Comparison of ENCODE assay signal across 21 cellular contexts in the genomic region with DNA sequence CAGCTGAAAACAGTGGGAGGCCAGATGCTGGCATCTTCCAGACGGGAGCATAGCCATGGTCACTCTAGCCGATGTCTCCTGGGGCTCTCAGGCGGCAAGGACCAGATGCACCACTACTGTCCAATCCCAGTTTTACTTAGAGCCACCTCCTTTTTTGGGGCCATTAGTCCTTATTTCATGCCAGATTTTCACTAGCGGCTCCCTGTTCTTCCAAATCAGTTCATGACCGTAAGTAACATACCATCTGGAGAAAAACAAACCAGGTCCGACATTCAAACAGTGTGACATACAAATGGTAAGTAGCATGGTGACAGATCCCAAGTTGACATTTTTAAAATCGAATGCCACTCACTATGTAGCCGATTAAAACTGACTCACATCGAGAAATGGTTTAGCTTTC.
"Had no signal": no experiment of that assay in that cellular context is flagged by ENCODE, and none has a peak within 500 bp of the region (broad histone marks: within the 10 kb centered on the region; RNA-seq: fewer than 3 reads in every experiment).

No MANE protein-coding gene starts in this region.

- DNase-seq: islet precursor cell; left ventricle myocardium inferior; mesendoderm; naive B cell; natural killer cell; nephron progenitor cell; occipital lobe; ovary; retina; right cardiac atrium; stimulated activated CD4-positive, alpha-beta T cell treated with anti-CD3 and anti-CD28 coated beads, Interleukin-12 subunit alpha, Interleukin-12 subunit beta, amount 100 ng/mL, for 4 hours; stimulated activated CD4-positive, alpha-beta T cell treated with anti-CD3 and anti-CD28 coated beads, Interleukin-15, amount 100 ng/mL, for 24 hours; stimulated activated CD4-positive, alpha-beta T cell treated with anti-CD3 and anti-CD28 coated beads, Interleukin-2, amount 100 ng/mL, for 24 hours; stimulated activated CD4-positive, alpha-beta T cell treated with anti-CD3 and anti-CD28 coated beads, Interleukin-4, amount 100 ng/mL, for 1 hour; stimulated activated naive B cell treated with anti-CD40 and anti-IgM and Interleukin-4, amounts not matched to agents 10 μg/mL and 1 μg/mL and 100 μg/mL, for 72 hours; tibial artery; trophoblast cell; upper lobe of right lung had no signal

- H3K27me3 Mint-ChIP-seq: naive B cell; stimulated activated naive B cell treated with anti-CD40 and anti-IgM and Interleukin-4, amounts not matched to agents 10 μg/mL and 1 μg/mL and 100 μg/mL, for 72 hours; stimulated activated naive CD8-positive, alpha-beta T cell treated with anti-CD3 and anti-CD28 coated beads, Interleukin-15, Interleukin-2, amounts not matched to agents 100 ng/mL and 50 ng/mL, for 24 hours had no signal

- H3K9me3 Mint-ChIP-seq: mesothelial cell of epicardium; naive B cell; natural killer cell; nephron progenitor cell; neural progenitor cell; stimulated activated naive B cell treated with anti-CD40 and anti-IgM and Interleukin-4, amounts not matched to agents 10 μg/mL and 1 μg/mL and 100 μg/mL, for 72 hours; stimulated activated naive CD8-positive, alpha-beta T cell treated with anti-CD3 and anti-CD28 coated beads, Interleukin-15, Interleukin-2, amounts not matched to agents 100 ng/mL and 50 ng/mL, for 24 hours had no signal

- H3K4me3 Mint-ChIP-seq: mesothelial cell of epicardium; naive B cell; natural killer cell; nephron progenitor cell; neural progenitor cell; stimulated activated naive B cell treated with anti-CD40 and anti-IgM and Interleukin-4, amounts not matched to agents 10 μg/mL and 1 μg/mL and 100 μg/mL, for 72 hours; stimulated activated naive CD8-positive, alpha-beta T cell treated with anti-CD3 and anti-CD28 coated beads, Interleukin-15, Interleukin-2, amounts not matched to agents 100 ng/mL and 50 ng/mL, for 24 hours had no signal

- H3K27ac Mint-ChIP-seq: mesothelial cell of epicardium; natural killer cell; nephron progenitor cell; neural progenitor cell; stimulated activated naive CD8-positive, alpha-beta T cell treated with anti-CD3 and anti-CD28 coated beads, Interleukin-15, Interleukin-2, amounts not matched to agents 100 ng/mL and 50 ng/mL, for 24 hours had no signal

- H3K36me3 Mint-ChIP-seq: natural killer cell had no signal
